1 cellular context compared by ENCODE assay signal in genomic region chr1:170583186-170583585, GRCh38.
TF ChIP-seq lines count a peak whose summit lies in the region.

No MANE protein-coding gene starts in this region.

TF ChIP-seq in GM23338, 12 proteins besides CTCF, POLR2A, EP300 and RAD21 (continued from another document):
- TF ChIP-seq, protein P1, sequence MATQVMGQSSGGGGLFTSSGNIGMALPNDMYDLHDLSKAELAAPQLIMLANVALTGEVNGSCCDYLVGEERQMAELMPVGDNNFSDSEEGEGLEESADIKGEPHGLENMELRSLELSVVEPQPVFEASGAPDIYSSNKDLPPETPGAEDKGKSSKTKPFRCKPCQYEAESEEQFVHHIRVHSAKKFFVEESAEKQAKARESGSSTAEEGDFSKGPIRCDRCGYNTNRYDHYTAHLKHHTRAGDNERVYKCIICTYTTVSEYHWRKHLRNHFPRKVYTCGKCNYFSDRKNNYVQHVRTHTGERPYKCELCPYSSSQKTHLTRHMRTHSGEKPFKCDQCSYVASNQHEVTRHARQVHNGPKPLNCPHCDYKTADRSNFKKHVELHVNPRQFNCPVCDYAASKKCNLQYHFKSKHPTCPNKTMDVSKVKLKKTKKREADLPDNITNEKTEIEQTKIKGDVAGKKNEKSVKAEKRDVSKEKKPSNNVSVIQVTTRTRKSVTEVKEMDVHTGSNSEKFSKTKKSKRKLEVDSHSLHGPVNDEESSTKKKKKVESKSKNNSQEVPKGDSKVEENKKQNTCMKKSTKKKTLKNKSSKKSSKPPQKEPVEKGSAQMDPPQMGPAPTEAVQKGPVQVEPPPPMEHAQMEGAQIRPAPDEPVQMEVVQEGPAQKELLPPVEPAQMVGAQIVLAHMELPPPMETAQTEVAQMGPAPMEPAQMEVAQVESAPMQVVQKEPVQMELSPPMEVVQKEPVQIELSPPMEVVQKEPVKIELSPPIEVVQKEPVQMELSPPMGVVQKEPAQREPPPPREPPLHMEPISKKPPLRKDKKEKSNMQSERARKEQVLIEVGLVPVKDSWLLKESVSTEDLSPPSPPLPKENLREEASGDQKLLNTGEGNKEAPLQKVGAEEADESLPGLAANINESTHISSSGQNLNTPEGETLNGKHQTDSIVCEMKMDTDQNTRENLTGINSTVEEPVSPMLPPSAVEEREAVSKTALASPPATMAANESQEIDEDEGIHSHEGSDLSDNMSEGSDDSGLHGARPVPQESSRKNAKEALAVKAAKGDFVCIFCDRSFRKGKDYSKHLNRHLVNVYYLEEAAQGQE (IDR thresholded peaks at IDR 0.05; ENCODE audit: unreplicated experiment) = no peak
- no peak for TF ChIP-seq ZNF114 (CRISPR knock-in tag; IDR thresholded peaks at IDR 0.05)
- TF ChIP-seq ZNF462 (CRISPR knock-in tag; IDR thresholded peaks at IDR 0.05) = no peak
- no peak for TF ChIP-seq EZH2phosphoT487 (IDR thresholded peaks at IDR 0.05; ENCODE audit: unreplicated experiment)
- no peak for TF ChIP-seq POLR2AphosphoS5 (IDR thresholded peaks at IDR 0.05; ENCODE audit: low read depth)
- TF ChIP-seq JUNB (IDR thresholded peaks at IDR 0.05; ENCODE audit: unreplicated experiment) = no peak
- no peak for TF ChIP-seq CREB1 (CRISPR knock-in tag; IDR thresholded peaks at IDR 0.05; ENCODE audit: low read depth)
- no peak for TF ChIP-seq NANOG (IDR thresholded peaks at IDR 0.05; ENCODE audit: borderline replicate concordance)
TF ChIP-seq in GM23338: peak in this region for 0.
